Comparison of ENCODE assay signal across 8 cellular contexts in genomic region chr19:50383852-50384684, GRCh38. TPM values are rescaled to one million over a fixed set of nuclear protein-coding genes. Genes with fewer than 3 reads are reported as not detected.
DNase-seq lines count a peak whose midpoint lies in the region; ATAC-seq and TF ChIP-seq lines count a peak whose summit lies in the region.

TSS of gene POLD1 (plus strand) at chr19:50384347. CDS start at chr19:50398852, 14,505 bp downstream.

- H2AFZ ChIP-seq in PC-9: peak within 1 kb of the TSS; percentile 73

- H3K9me3 ChIP-seq in PC-9 (ENCODE audit: insufficient read depth, low read depth): no peaks in the 10 kb centered on the region
- no peaks in the 10 kb centered on the region for H3K9me3 ChIP-seq in mucosa of rectum (ENCODE audit: control insufficient read depth in 2 of 2, low read length in 2 of 2)

- TF ChIP-seq CTCF in PC-9 (conservative IDR thresholded peaks at IDR 0.05) (no peak), epithelial cell of proximal tubule (conservative IDR thresholded peaks at IDR 0.05; ENCODE audit: low read depth, low read length) (no peak)

- CTCF ChIA-PET in PC-9 (lab: Charles Lee): interaction anchor here (0.6 kb wide), 1 partner anchor 31 kb away, joined by 13 read pairs; no protein-coding TSS in a partner anchor

- POLR2A ChIA-PET in PC-9 (lab: Charles Lee; ENCODE audit: unreplicated experiment): interaction anchor here (0.6 kb wide), 2 partner anchors 181 to 211 kb away, joined by 3 to 5 read pairs; partner anchors contain the start of gene MYH14

- peaks cover 17% of the 10 kb centered on the region for H4K20me1 ChIP-seq in PC-9 (ENCODE audit: insufficient read depth)

- H3K4me2 ChIP-seq in PC-9: peak within 1 kb of the TSS; percentile 99

- peak within 1 kb of the TSS; percentile 97 for H3K4me3 ChIP-seq in Jurkat, Clone E6-1 (ENCODE audit: low read length)
- H3K4me3 ChIP-seq in PC-9 (peak within 1 kb of the TSS; percentile 78), epithelial cell of proximal tubule (ENCODE audit: low read depth, low read length) (peak within 1 kb of the TSS; percentile 80), mucosa of rectum (ENCODE audit: low read length in 2 of 2) (peak within 1 kb of the TSS; percentile 76 to 78)

- H3K27me3 ChIP-seq in PC-9 (ENCODE audit: insufficient read depth, low read depth) (no peaks in the 10 kb centered on the region), mucosa of rectum (ENCODE audit: control insufficient read depth in 2 of 2, insufficient read depth in 2 of 2, low read length in 2 of 2) (no peaks in the 10 kb centered on the region)

- H3K36me3 ChIP-seq in PC-9 (ENCODE audit: low read depth) (0 out of 2 replicates have a peak, but pooled peaks cover 13% of the 10 kb centered on the region), mucosa of rectum (ENCODE audit: control insufficient read depth in 2 of 2, insufficient read depth in 2 of 2, low read length in 2 of 2) (peaks cover 33 to 38% of the 10 kb centered on the region in 2 donors)

- DNase-seq in DMS114 treated with DMSO at 0.1 percent for 48 hours (lab: John Stamatoyannopoulos, UW; ENCODE audit: unreplicated experiment) (peak; percentile 87), PC-9 (peak; percentile 92 to 99), epithelial cell of proximal tubule (ENCODE audit: low read depth) (peak; percentile 66)
- DNase-seq in Jurkat, Clone E6-1 (ENCODE audit: low read depth, low spot score): peak; percentile 95
- peak; percentile 99 for DNase-seq in activated T-cell treated with anti-CD3 and anti-CD28 coated beads, Interleukin-2, amount 50 U/mL, for 1 hour
- peak; percentile 99 for DNase-seq in stimulated activated CD8-positive, alpha-beta memory T cell treated with anti-CD3 and anti-CD28 coated beads, Interleukin-4, amount 100 ng/mL, for 48 hours

- intact Hi-C loops in PC-9 (cut with micrococcal nuclease; ENCODE audit: unreplicated experiment): loop anchor here (1.0 kb wide), 1 partner anchor 8 kb away; the partner anchor contains the start of gene NR1H2

- H3K9me2 ChIP-seq in PC-9 (ENCODE audit: insufficient read depth): no peaks in the 10 kb centered on the region

- peaks cover 22% of the 10 kb centered on the region for H3F3A ChIP-seq in PC-9 (ENCODE audit: insufficient read depth, low read depth)

- H3K27ac ChIP-seq in PC-9 (peak within 1 kb of the TSS; percentile 15), mucosa of rectum (ENCODE audit: low read depth in 2 of 2, low read length in 2 of 2) (peak within 1 kb of the TSS; percentile 74 to 80)

- H3K4me1 ChIP-seq in PC-9 (replicated peaks; ENCODE audit: insufficient read depth) (peaks cover 10% of the 10 kb centered on the region; the same call in 1 of the 2 replicates), mucosa of rectum (ENCODE audit: control insufficient read depth in 2 of 2, insufficient read depth in 2 of 2, low read length in 2 of 2) (peaks cover 14 to 17% of the 10 kb centered on the region in 2 donors)

- ATAC-seq in GM21619 (IDR thresholded peaks at IDR 0.05; ENCODE audit: unreplicated experiment): peak; percentile 72

- peak within 1 kb of the TSS; percentile 60 to 72 for H3K9ac ChIP-seq in mucosa of rectum (ENCODE audit: low read depth in 1 of 2, low read length in 2 of 2)

- H3K79me2 ChIP-seq in PC-9 (ENCODE audit: low read depth): peaks cover 41% of the 10 kb centered on the region

- BruUV-seq in PC-9 (replicated peaks; lab: Mats Ljungman, UMichigan): no TSS peak

RNA-seq across cellular contexts. Expression of gene POLD1, which starts in this region (rescaled TPM):
- polyA plus RNA-seq in Jurkat, Clone E6-1 (2012; ENCODE audit: insufficient read depth, insufficient read length): 140 TPM
- total RNA-seq in PC-9 (2021) (91.2 and 101 TPM in 2 replicates), epithelial cell of proximal tubule (89.4 and 90.6 TPM in 2 replicates)

Comparison
In these comparisons a context has a peak if more than half of its experiments do, and no peak if none do; other contexts are left out.
1. Peak in every context shown above with its lines: DNase-seq, ATAC-seq, H3K4me3 ChIP-seq and H3K27ac ChIP-seq.